Comparison of ENCODE assay signal across 13 cellular contexts in genomic region chr1:161047436-161048420, GRCh38. TPM values are rescaled to one million over a fixed set of nuclear protein-coding genes. Genes with fewer than 3 reads are reported as not detected.
A peak's percentile ranks its signal among the peaks of the same experiment; 100 is the strongest.
DNase-seq lines count a peak whose midpoint lies in the region; ATAC-seq and TF ChIP-seq lines count a peak whose summit lies in the region.
"Had no signal": no experiment of that assay in that cellular context is flagged by ENCODE, and none has a peak within 500 bp of the region (broad histone marks: within the 10 kb centered on the region; RNA-seq: fewer than 3 reads in every experiment).

No MANE protein-coding gene starts in this region.

- H3K4me3 ChIP-seq in OCI-LY1 (ENCODE audit: low read depth, low read length, poor library complexity, severe bottlenecking) (no peak overlapping the region), skeletal muscle tissue (ENCODE audit: low read length in 3 of 3) (no peak overlapping the region), Caco-2 (ENCODE audit: low read depth, low read length) (no peak overlapping the region)
- H3K4me3 ChIP-seq: A549, body of pancreas, right atrium auricular region had no signal

- intact Hi-C loops in activated CD4-positive, alpha-beta T cell treated with anti-CD3 and anti-CD28 coated beads for 36 hours (cut with DNase I, micrococcal nuclease) = loop anchor here (5.0 kb wide), 2 partner anchors 105 to 350 kb away; partner anchors contain the start of gene UFC1 (in 1 of the 2)
- intact Hi-C loops in Caco-2 (cut with micrococcal nuclease; ENCODE audit: unreplicated experiment) = no loop called here

- no TSS peak for BruUV-seq in Caco-2 (replicated peaks; lab: Mats Ljungman, UMichigan)

- no peaks in the 10 kb centered on the region for H3K27me3 Mint-ChIP-seq in activated CD4-positive, alpha-beta T cell treated with anti-CD3 and anti-CD28 coated beads for 36 hours
- H3K27me3 Mint-ChIP-seq in effector memory CD8-positive, alpha-beta T cell = no peaks in the 10 kb centered on the region
- no peaks in the 10 kb centered on the region for H3K27me3 Mint-ChIP-seq in Caco-2 (ENCODE audit: insufficient read depth, unreplicated experiment)

- H3K4me1 ChIP-seq in OCI-LY1 (ENCODE audit: insufficient read depth, low read length, severe bottlenecking) (peaks cover 33% of the 10 kb centered on the region), skeletal muscle tissue (ENCODE audit: control insufficient read depth in 3 of 3, insufficient read depth in 3 of 3, low read length in 3 of 3) (peaks cover 10 to 20% (median 17%) of the 10 kb centered on the region in 3 donors), Caco-2 (peaks cover 12% of the 10 kb centered on the region)

- H3K4me3 Mint-ChIP-seq in activated CD4-positive, alpha-beta T cell treated with anti-CD3 and anti-CD28 coated beads for 36 hours = peak overlapping the region; percentile 81
- H3K4me3 Mint-ChIP-seq in effector memory CD8-positive, alpha-beta T cell = peak overlapping the region in 1 of 2 donors; percentile 17
- H3K4me3 Mint-ChIP-seq in Caco-2 (ENCODE audit: unreplicated experiment) = no peak overlapping the region

- POLR2A ChIA-PET in activated CD4-positive, alpha-beta T cell treated with anti-CD3 and anti-CD28 coated beads for 36 hours (lab: Charles Lee) = interaction anchor here (0.6 to 1.4 kb wide), 5 partner anchors 9 to 50 kb away, joined by 3 to 5 read pairs (median 4); partner anchors contain the start of genes ARHGAP30, F11R and TSTD1
- POLR2A ChIA-PET in Caco-2 (lab: Charles Lee) = interaction anchor here (3.7 kb wide), 1 partner anchor 26 kb away, joined by 84 read pairs; the partner anchor contains the start of gene F11R

- peaks cover 4% of the 10 kb centered on the region; the same call in 1 of the 2 replicates for H3F3A ChIP-seq in OCI-LY1 (ENCODE audit: insufficient read depth, low read length)

- peak overlapping the region; percentile 34 for H3K27ac Mint-ChIP-seq in activated CD4-positive, alpha-beta T cell treated with anti-CD3 and anti-CD28 coated beads for 36 hours
- peak overlapping the region; percentile 97 to 98 for H3K27ac Mint-ChIP-seq in effector memory CD8-positive, alpha-beta T cell
- H3K27ac Mint-ChIP-seq in Caco-2 (ENCODE audit: unreplicated experiment) = no peak overlapping the region

- H2AFZ ChIP-seq in OCI-LY1 (ENCODE audit: low read length) = no peak overlapping the region

- peaks cover 23% of the 10 kb centered on the region for H3K4me1 Mint-ChIP-seq in activated CD4-positive, alpha-beta T cell treated with anti-CD3 and anti-CD28 coated beads for 36 hours
- peaks cover 39 to 46% of the 10 kb centered on the region in 2 donors for H3K4me1 Mint-ChIP-seq in effector memory CD8-positive, alpha-beta T cell (ENCODE audit: low read depth in 2 of 2)
- H3K4me1 Mint-ChIP-seq in Caco-2 (ENCODE audit: low read depth, unreplicated experiment) = peaks cover 6% of the 10 kb centered on the region

- no peak for DNase-seq in activated CD4-positive, alpha-beta T cell treated with anti-CD3 and anti-CD28 coated beads for 36 hours
- DNase-seq in activated CD4-positive, alpha-beta T cell treated with anti-CD3 and anti-CD28 coated beads for 48 hours = no peak
- DNase-seq in effector memory CD8-positive, alpha-beta T cell = no peak
- DNase-seq in Caco-2 = no peak
- DNase-seq: activated CD8-positive, alpha-beta memory T cell treated with anti-CD3 and anti-CD28 coated beads, Interleukin-2, amount 50 U/mL, for 4 hours; body of pancreas had no signal

- H3K79me2 ChIP-seq in OCI-LY1 (ENCODE audit: insufficient read depth, low read length) = peaks cover 7% of the 10 kb centered on the region

- H3K9me2 ChIP-seq in OCI-LY1 (ENCODE audit: low read depth, low read length) = no peaks in the 10 kb centered on the region

- H3K36me3 Mint-ChIP-seq in activated CD4-positive, alpha-beta T cell treated with anti-CD3 and anti-CD28 coated beads for 36 hours (ENCODE audit: low read depth) = peaks cover 51% of the 10 kb centered on the region
- H3K36me3 Mint-ChIP-seq in effector memory CD8-positive, alpha-beta T cell (ENCODE audit: insufficient read depth) = peaks cover 84% of the 10 kb centered on the region
- peaks cover 14% of the 10 kb centered on the region for H3K36me3 Mint-ChIP-seq in Caco-2 (ENCODE audit: insufficient read depth, unreplicated experiment)

- no peaks in the 10 kb centered on the region for H3K9me3 ChIP-seq in OCI-LY1 (ENCODE audit: low read length)
- H3K9me3 ChIP-seq in skeletal muscle tissue (ENCODE audit: control insufficient read depth in 3 of 3, low read length in 3 of 3) = no peaks in the 10 kb centered on the region
- peaks cover 12% of the 10 kb centered on the region; the same call in 1 of the 2 replicates for H3K9me3 ChIP-seq in Caco-2
- H3K9me3 ChIP-seq: body of pancreas, right atrium auricular region had no signal

- no peaks in the 10 kb centered on the region for H3K9me3 Mint-ChIP-seq in activated CD4-positive, alpha-beta T cell treated with anti-CD3 and anti-CD28 coated beads for 36 hours (ENCODE audit: low read depth)
- H3K9me3 Mint-ChIP-seq in effector memory CD8-positive, alpha-beta T cell = no peaks in the 10 kb centered on the region
- H3K9me3 Mint-ChIP-seq in Caco-2 (ENCODE audit: unreplicated experiment) = peaks cover 13% of the 10 kb centered on the region

- H3K4me2 ChIP-seq in OCI-LY1 (ENCODE audit: low read length) = peak overlapping the region; percentile 94; the same call in 1 of the 2 replicates
- H3K4me2 ChIP-seq: A549 had no signal

- no peaks in the 10 kb centered on the region for H3K27me3 ChIP-seq in OCI-LY1 (ENCODE audit: insufficient read depth, low read length)
- peaks cover 0 to 4% (median 0%) of the 10 kb centered on the region in 3 donors for H3K27me3 ChIP-seq in skeletal muscle tissue (ENCODE audit: control insufficient read depth in 3 of 3, insufficient read depth in 3 of 3, low read length in 3 of 3)
- H3K27me3 ChIP-seq in Caco-2 (replicated peaks; ENCODE audit: control insufficient read depth, insufficient read depth, low read length) = no peaks in the 10 kb centered on the region
- H3K27me3 ChIP-seq: body of pancreas, right atrium auricular region had no signal

- peak overlapping the region; percentile 94; the same call in 1 of the 2 replicates for H3K9ac ChIP-seq in OCI-LY1 (ENCODE audit: low read length)
- H3K9ac ChIP-seq in skeletal muscle tissue (ENCODE audit: low read depth in 1 of 3, low read length in 3 of 3) = no peak overlapping the region

- peaks cover 70% of the 10 kb centered on the region for H3K36me3 ChIP-seq in OCI-LY1 (ENCODE audit: insufficient read depth, low read length)
- peaks cover under 1 to 4% (median 2%) of the 10 kb centered on the region in 3 donors for H3K36me3 ChIP-seq in skeletal muscle tissue (ENCODE audit: control insufficient read depth in 3 of 3, insufficient read depth in 3 of 3, low read length in 3 of 3)
- H3K36me3 ChIP-seq in Caco-2 (ENCODE audit: control insufficient read depth, insufficient read depth, low read length) = no peaks in the 10 kb centered on the region; the same call in 1 of the 2 replicates

- H3K27ac ChIP-seq in OCI-LY1 (ENCODE audit: low read depth, low read length, poor library complexity, severe bottlenecking) (peak overlapping the region; percentile 96), skeletal muscle tissue (ENCODE audit: low read depth, low read length) (peak overlapping the region; percentile 88)
- H3K27ac ChIP-seq: right atrium auricular region had no signal

- no peaks in the 10 kb centered on the region for H4K20me1 ChIP-seq in OCI-LY1 (ENCODE audit: insufficient read depth, low read length)

- TF ChIP-seq CTCF in OCI-LY1 (IDR thresholded peaks at IDR 0.05; ENCODE audit: low read length) = no peak
- TF ChIP-seq CTCF in Caco-2 (IDR thresholded peaks at IDR 0.05; ENCODE audit: insufficient read depth in 1 of 2, low read depth in 1 of 2, low read length in 1 of 2, severe bottlenecking in 1 of 2, unreplicated experiment in 1 of 2) = no peak

- CTCF ChIA-PET in activated CD4-positive, alpha-beta T cell treated with anti-CD3 and anti-CD28 coated beads for 36 hours (lab: Charles Lee) = interaction anchor here (0.6 to 4.1 kb wide), 7 partner anchors 24 to 211 kb away, joined by 3 to 26 read pairs (median 3); partner anchors contain the start of gene PPOX
- CTCF ChIA-PET in Caco-2 (lab: Charles Lee) = no interaction called here

- ATAC-seq in activated CD4-positive, alpha-beta T cell treated with anti-CD3 and anti-CD28 coated beads for 36 hours = no peak
- no peak for ATAC-seq in effector memory CD8-positive, alpha-beta T cell (replicated peaks)
- ATAC-seq in HG02763 (IDR thresholded peaks at IDR 0.05; ENCODE audit: unreplicated experiment) (no peak), GM19351 (IDR thresholded peaks at IDR 0.05; ENCODE audit: unreplicated experiment) (no peak)
- ATAC-seq: A549, body of pancreas had no signal

RNA-seq across cellular contexts. Expression of gene USF1, which starts 2.0 kb away (rescaled TPM):
- 10 to 100 TPM; 34.5 to 42.8 TPM for total RNA-seq in activated CD4-positive, alpha-beta T cell treated with anti-CD3 and anti-CD28 coated beads for 36 hours
- total RNA-seq in skeletal muscle tissue (66.3 TPM), Caco-2 (2022) (49.7 and 52.7 TPM in 2 replicates)

RNA-seq across cellular contexts. Expression of gene TSTD1, which starts 9.0 kb away (rescaled TPM):
- 10 to 100 TPM; 26.0 to 42.8 TPM for total RNA-seq in activated CD4-positive, alpha-beta T cell treated with anti-CD3 and anti-CD28 coated beads for 36 hours
- total RNA-seq in skeletal muscle tissue (27.7 TPM), Caco-2 (2022) (24.8 and 26.8 TPM in 2 replicates)

RNA-seq across cellular contexts. Expression of gene ARHGAP30, which starts 22.0 kb away (rescaled TPM):
- total RNA-seq in activated CD4-positive, alpha-beta T cell treated with anti-CD3 and anti-CD28 coated beads for 36 hours = 100 to 1,000 TPM; 125 to 165 TPM
- total RNA-seq in skeletal muscle tissue (4.2 TPM), Caco-2 (2022) (not detected in 2 replicates)
- total RNA-seq: lung microvascular endothelial cell had no signal

RNA-seq across cellular contexts. Expression of gene F11R, which starts 26.8 kb away (rescaled TPM):
- total RNA-seq in activated CD4-positive, alpha-beta T cell treated with anti-CD3 and anti-CD28 coated beads for 36 hours = 10 to 100 TPM; 16.9 to 25.2 TPM
- total RNA-seq in skeletal muscle tissue = 10.4 TPM
- total RNA-seq in Caco-2 (2022) = 182 and 196 TPM in 2 replicates

RNA-seq across cellular contexts. Expression of gene NECTIN4, which starts 41.6 kb away (rescaled TPM):
- total RNA-seq in activated CD4-positive, alpha-beta T cell treated with anti-CD3 and anti-CD28 coated beads for 36 hours = not detected
- total RNA-seq in skeletal muscle tissue = not detected
- total RNA-seq in Caco-2 (2022) = 0.20 and 0.74 TPM in 2 replicates
- total RNA-seq: lung microvascular endothelial cell had no signal

Comparison
In these comparisons a context has a peak if more than half of its experiments do, and no peak if none do; other contexts are left out.
1. RNA of gene ARHGAP30, which starts 22.0 kb away (total RNA-seq): 125 to 165 TPM in activated CD4-positive, alpha-beta T cell treated with anti-CD3 and anti-CD28 coated beads for 36 hours; 4.2 TPM in skeletal muscle tissue (single experiment) and not detected in Caco-2; every median in the first group is over 10 times any median in the second.